Comparison of ENCODE assay signal across 8 cellular contexts in genomic region chrX:15242899-15243555, GRCh38. TPM values are rescaled to one million over a fixed set of nuclear protein-coding genes. Genes with fewer than 3 reads are reported as not detected.
A peak's percentile ranks its signal among the peaks of the same experiment; 100 is the strongest.
DNase-seq lines count a peak whose midpoint lies in the region; ATAC-seq and TF ChIP-seq lines count a peak whose summit lies in the region.

No MANE protein-coding gene starts in this region.

- no peaks in the 10 kb centered on the region for H3K9me3 Mint-ChIP-seq in activated CD8-positive, alpha-beta memory T cell treated with anti-CD3 and anti-CD28 coated beads, Interleukin-2, amount 10 ng/mL, durations not matched to agents 7 days and 5 days (ENCODE audit: low read depth)

- WGBS in right lobe of liver (ENCODE audit: insufficient coverage, low coverage, low lambda C conversion rate, missing lambda C conversion rate) = 8% methylated on average over 5 of the region's 5 CpGs

- H3K9me3 ChIP-seq in right lobe of liver (no peaks in the 10 kb centered on the region), thoracic aorta (no peaks in the 10 kb centered on the region)

- intact Hi-C loops in right lobe of liver (cut with DNase I) = no loop called here

- no peaks in the 10 kb centered on the region for H3K27me3 Mint-ChIP-seq in activated CD8-positive, alpha-beta memory T cell treated with anti-CD3 and anti-CD28 coated beads, Interleukin-2, amount 10 ng/mL, durations not matched to agents 7 days and 5 days

- TF ChIP-seq CTCF in LNCaP clone FGC (IDR thresholded peaks at IDR 0.05; ENCODE audit: control insufficient read depth, extremely low read depth, insufficient read depth) (peak; percentile 50), cardiac fibroblast (IDR thresholded peaks at IDR 0.05; ENCODE audit: low read depth, low read length) (peak; percentile 37), right lobe of liver (IDR thresholded peaks at IDR 0.05) (peak; percentile 43 to 73 (median 70)), thoracic aorta (IDR thresholded peaks at IDR 0.05) (peak; percentile 16)

- no peak for ATAC-seq in activated CD8-positive, alpha-beta memory T cell treated with anti-CD3 and anti-CD28 coated beads, Interleukin-2, amount 10 ng/mL, durations not matched to agents 7 days and 5 days
- ATAC-seq in right lobe of liver = peak; percentile 56 to 83 (median 67)
- no peak for ATAC-seq in thoracic aorta (ENCODE audit: insufficient number of reproducible peaks, low FRiP score, low read depth)
- no peak for ATAC-seq in GM18519 (IDR thresholded peaks at IDR 0.05; ENCODE audit: low FRiP score, unreplicated experiment)

- H3K4me3 Mint-ChIP-seq in activated CD8-positive, alpha-beta memory T cell treated with anti-CD3 and anti-CD28 coated beads, Interleukin-2, amount 10 ng/mL, durations not matched to agents 7 days and 5 days = no peak overlapping the region

- CTCF ChIA-PET in activated CD8-positive, alpha-beta memory T cell treated with anti-CD3 and anti-CD28 coated beads, Interleukin-2, amount 10 ng/mL, durations not matched to agents 7 days and 5 days (lab: Charles Lee) = interaction anchor here (0.7 to 2.0 kb wide), 6 partner anchors 12 to 229 kb away, joined by 3 to 6 read pairs (median 3); no protein-coding TSS in a partner anchor

- H3K4me3 ChIP-seq in LNCaP clone FGC (ENCODE audit: low read depth, low read length) (no peak overlapping the region), cardiac fibroblast (replicated peaks in 1 of 2; ENCODE audit: low read depth in 2 of 2, low read length in 2 of 2) (no peak overlapping the region), right lobe of liver (no peak overlapping the region), thoracic aorta (no peak overlapping the region)

- no peak overlapping the region for H3K27ac ChIP-seq in right lobe of liver
- no peak overlapping the region for H3K27ac ChIP-seq in thoracic aorta

- H3K27ac Mint-ChIP-seq in activated CD8-positive, alpha-beta memory T cell treated with anti-CD3 and anti-CD28 coated beads, Interleukin-2, amount 10 ng/mL, durations not matched to agents 7 days and 5 days = no peak overlapping the region

- peak; percentile 40 for DNase-seq in activated CD8-positive, alpha-beta memory T cell treated with anti-CD3 and anti-CD28 coated beads, Interleukin-2, amount 10 ng/mL, durations not matched to agents 7 days and 5 days
- no peak for DNase-seq in activated CD8-positive, alpha-beta memory T cell treated with anti-CD3 and anti-CD28 coated beads for 24 hours
- DNase-seq in LNCaP clone FGC (ENCODE audit: low read depth) (peak; percentile 45), SK-N-DZ (ENCODE audit: low spot score) (peak; percentile 25), cardiac fibroblast (ENCODE audit: low read depth in 2 of 2) (peak; percentile 53 to 60), right lobe of liver (no peak), thoracic aorta (ENCODE audit: low spot score) (no peak)

- no peaks in the 10 kb centered on the region for H3K27me3 ChIP-seq in right lobe of liver
- H3K27me3 ChIP-seq in thoracic aorta (replicated peaks; ENCODE audit: insufficient read depth) = no peaks in the 10 kb centered on the region

- H3K4me1 ChIP-seq in right lobe of liver (no peaks in the 10 kb centered on the region), thoracic aorta (ENCODE audit: control insufficient read depth in 1 of 2, low read depth in 2 of 2) (no peaks in the 10 kb centered on the region)

- TF ChIP-seq POLR2A in right lobe of liver (IDR thresholded peaks at IDR 0.05) = no peak

- no peaks in the 10 kb centered on the region for H3K36me3 ChIP-seq in right lobe of liver
- no peaks in the 10 kb centered on the region for H3K36me3 ChIP-seq in thoracic aorta

- H3K4me1 Mint-ChIP-seq in activated CD8-positive, alpha-beta memory T cell treated with anti-CD3 and anti-CD28 coated beads, Interleukin-2, amount 10 ng/mL, durations not matched to agents 7 days and 5 days = peaks cover 7% of the 10 kb centered on the region

- H3K36me3 Mint-ChIP-seq in activated CD8-positive, alpha-beta memory T cell treated with anti-CD3 and anti-CD28 coated beads, Interleukin-2, amount 10 ng/mL, durations not matched to agents 7 days and 5 days = no peaks in the 10 kb centered on the region

RNA-seq across cellular contexts. Expression of gene ASB9, which starts 26.9 kb away (rescaled TPM):
- total RNA-seq in activated CD8-positive, alpha-beta memory T cell treated with anti-CD3 and anti-CD28 coated beads, Interleukin-2, amount 10 ng/mL, durations not matched to agents 7 days and 5 days = under 1 TPM; 0.49 to 0.82 TPM
- polyA plus RNA-seq in SK-N-DZ (2014; cell fraction: cytosol; rRNA removed) = 0.45 and 0.92 TPM in 2 replicates
- 0.64 and 5.2 TPM in 2 replicates for polyA plus RNA-seq in SK-N-DZ (2014; cell fraction: nucleus; rRNA removed)
- total RNA-seq in right lobe of liver (1 to 10 TPM; 1.3 to 7.4 (median 3.5) TPM), thoracic aorta (1 to 10 TPM; 1.2 to 2.5 TPM)

Comparison
In these comparisons a context has a peak if more than half of its experiments do, and no peak if none do; other contexts are left out.
1. DNase-seq: peak in activated CD8-positive, alpha-beta memory T cell treated with anti-CD3 and anti-CD28 coated beads, Interleukin-2, amount 10 ng/mL, durations not matched to agents 7 days and 5 days (single experiment), LNCaP clone FGC (single experiment), SK-N-DZ (single experiment) and cardiac fibroblast (2 of 2); none in activated CD8-positive, alpha-beta memory T cell treated with anti-CD3 and anti-CD28 coated beads for 24 hours (single experiment), right lobe of liver (0 of 3) and thoracic aorta (single experiment).
2. ATAC-seq: peak in right lobe of liver (4 of 4); none in activated CD8-positive, alpha-beta memory T cell treated with anti-CD3 and anti-CD28 coated beads, Interleukin-2, amount 10 ng/mL, durations not matched to agents 7 days and 5 days (single experiment), thoracic aorta (single experiment) and GM18519 (single experiment).
3. CTCF ChIP-seq: peak in every context shown above with its lines; median percentile 70 in right lobe of liver; 50 in LNCaP clone FGC; 37 in cardiac fibroblast; 16 in thoracic aorta.